In the genomic region with DNA sequence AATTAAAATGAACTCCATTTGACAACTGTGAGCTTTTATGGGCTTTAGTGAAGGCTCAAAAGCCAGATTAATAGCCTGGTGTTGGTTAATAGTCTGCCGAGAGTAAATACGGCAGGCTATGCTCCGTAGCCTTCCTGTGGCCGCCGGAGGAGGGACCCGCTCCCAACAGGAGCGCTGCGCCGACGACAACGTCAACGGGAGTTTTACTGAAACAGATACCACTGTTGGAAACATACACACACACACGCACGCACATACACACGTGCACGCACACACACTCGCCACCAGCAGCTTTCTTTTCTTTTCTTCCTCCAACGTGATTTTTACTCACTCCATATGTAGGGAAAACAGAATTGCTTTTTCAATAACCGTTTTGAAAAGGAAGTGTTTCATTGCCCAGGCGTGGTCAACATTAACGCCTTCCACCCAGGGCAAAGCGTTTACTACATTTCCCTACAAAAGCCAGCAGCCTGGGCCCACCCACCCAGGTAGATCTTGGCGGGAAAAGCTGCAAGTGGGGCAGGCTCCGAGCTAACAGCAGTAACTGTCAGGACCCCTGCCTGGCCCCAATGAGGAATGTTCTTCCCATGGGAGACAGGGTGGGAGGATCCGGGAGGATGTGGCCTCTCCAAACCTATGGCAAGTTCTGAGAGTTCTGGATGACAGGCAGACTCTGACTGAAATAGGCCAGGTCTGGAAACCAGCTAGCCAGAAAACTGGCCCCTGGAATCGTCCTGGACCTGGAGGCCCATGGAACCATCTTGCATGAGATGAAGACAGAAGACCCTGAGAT, we compare ENCODE assay signal across 1 cellular context.
TF ChIP-seq lines count a peak whose summit lies in the region.

No MANE protein-coding gene starts in this region.

TF ChIP-seq in IMR-90, 13 proteins besides CTCF, POLR2A, EP300 and RAD21:
- TF ChIP-seq RCOR1 (IDR thresholded peaks at IDR 0.05; ENCODE audit: insufficient replicate concordance, low read length), result no peak
- TF ChIP-seq SMC3 (IDR thresholded peaks at IDR 0.05; ENCODE audit: low read depth, low read length), result no peak
- TF ChIP-seq MAZ (IDR thresholded peaks at IDR 0.05; ENCODE audit: borderline replicate concordance, low read depth, low read length), result no peak
